Comparison of ENCODE assay signal across 15 cellular contexts in the genomic region with DNA sequence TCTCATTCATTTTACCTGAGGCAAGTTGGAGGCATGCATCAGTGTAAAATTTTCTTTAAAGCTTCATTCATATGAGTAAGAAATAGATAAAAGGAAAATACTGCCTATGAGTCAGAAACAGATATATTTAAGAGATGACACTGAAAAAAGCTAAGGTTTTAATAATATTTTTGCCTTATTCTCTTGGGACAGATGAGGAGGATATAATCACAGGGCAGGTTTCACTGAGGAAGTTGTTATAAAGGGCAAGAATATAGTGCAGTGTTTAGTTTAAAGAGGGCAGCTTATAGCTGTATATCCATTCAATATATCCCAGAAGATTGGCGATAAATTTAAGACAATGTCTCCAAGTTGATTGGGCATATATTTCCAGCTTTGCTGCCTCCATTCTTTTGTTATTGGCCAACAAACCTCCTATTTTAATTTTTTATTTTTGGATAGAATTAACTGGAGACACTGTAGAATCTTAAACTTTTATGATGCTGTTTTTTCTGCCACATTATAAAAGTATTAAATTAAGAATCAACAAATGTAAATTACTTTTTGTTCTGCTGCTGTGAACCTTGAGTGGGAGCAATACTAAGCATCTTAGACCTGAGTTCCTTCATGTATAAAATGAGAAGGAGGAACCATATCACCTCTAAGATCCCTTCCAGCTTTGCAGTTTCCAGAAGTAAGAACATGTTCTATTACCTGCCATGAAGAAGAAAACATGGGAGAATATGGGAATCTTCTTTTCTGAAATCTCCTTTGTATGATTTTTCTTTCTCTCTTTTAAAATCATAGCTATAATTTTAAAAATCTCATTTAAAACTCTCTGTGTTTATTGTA.
A peak's percentile ranks its signal among the peaks of the same experiment; 100 is the strongest.
DNase-seq lines count a peak whose midpoint lies in the region; ATAC-seq and TF ChIP-seq lines count a peak whose summit lies in the region.
"Had no signal": no experiment of that assay in that cellular context is flagged by ENCODE, and none has a peak within 500 bp of the region (broad histone marks: within the 10 kb centered on the region; RNA-seq: fewer than 3 reads in every experiment).

No MANE protein-coding gene starts in this region.

- no peak overlapping the region for H2BK5ac ChIP-seq in mesendoderm (ENCODE audit: low read length)

- H3K4me3 Mint-ChIP-seq in mesothelial cell of epicardium: no peak overlapping the region
- no peak overlapping the region for H3K4me3 Mint-ChIP-seq in naive thymus-derived CD8-positive, alpha-beta T cell
- H3K4me3 Mint-ChIP-seq: neural crest cell had no signal

- H3K23ac ChIP-seq in mesendoderm (ENCODE audit: low read length): no peak overlapping the region

- WGBS in mesendoderm (ENCODE audit: extremely low coverage, insufficient coverage, low lambda C conversion rate): no CpG with 5 or more reads among the region's 1 CpG

- no peak overlapping the region for H3K4me2 ChIP-seq in mesendoderm (ENCODE audit: low read length)

- peaks cover 18% of the 10 kb centered on the region for H3K9me3 Mint-ChIP-seq in mesothelial cell of epicardium
- peaks cover 0 to 9% (median 0%) of the 10 kb centered on the region in 9 donors for H3K9me3 Mint-ChIP-seq in naive thymus-derived CD8-positive, alpha-beta T cell
- H3K9me3 Mint-ChIP-seq: neural crest cell had no signal

- H2AK5ac ChIP-seq in mesendoderm (ENCODE audit: low read length): no peak overlapping the region

- TF ChIP-seq POLR2A in GM18951 (IDR thresholded peaks at IDR 0.05; ENCODE audit: extremely low read depth, insufficient read depth, insufficient read length): peak; percentile 60

- H3K9ac ChIP-seq in mesendoderm (ENCODE audit: low read length): no peak overlapping the region
- H3K9ac ChIP-seq: GM23248 had no signal

- peaks cover 42% of the 10 kb centered on the region for H3K4me1 Mint-ChIP-seq in mesothelial cell of epicardium
- peaks cover 0 to 44% (median 0%) of the 10 kb centered on the region in 4 donors for H3K4me1 Mint-ChIP-seq in naive thymus-derived CD8-positive, alpha-beta T cell
- H3K4me1 Mint-ChIP-seq: neural crest cell had no signal

- no peak overlapping the region for H2BK120ac ChIP-seq in mesendoderm (ENCODE audit: low read depth, low read length)

- no peaks in the 10 kb centered on the region for H3K79me2 ChIP-seq in mesendoderm (ENCODE audit: control insufficient read depth, insufficient read depth, low read length)

- H3K18ac ChIP-seq in mesendoderm (ENCODE audit: low read length): no peak overlapping the region

- no peaks in the 10 kb centered on the region for H3K79me1 ChIP-seq in mesendoderm (ENCODE audit: low read length)

- no peaks in the 10 kb centered on the region for H3K27me3 Mint-ChIP-seq in mesothelial cell of epicardium (ENCODE audit: low read depth)
- peaks cover 0 to 3% (median 0%) of the 10 kb centered on the region in 5 donors for H3K27me3 Mint-ChIP-seq in naive thymus-derived CD8-positive, alpha-beta T cell

- no peak overlapping the region for H2BK15ac ChIP-seq in mesendoderm (replicated peaks; ENCODE audit: low read depth)

- H3K27me3 ChIP-seq in mesendoderm (ENCODE audit: insufficient read depth, low read length, poor library complexity): no peaks in the 10 kb centered on the region
- H3K27me3 ChIP-seq: stomach had no signal

- DNase-seq in mesothelial cell of epicardium (ENCODE audit: low spot score in 2 of 2, unreplicated experiment in 2 of 2) (no peak), mesendoderm (no peak), DMS53 treated with DMSO at 0.1 percent for 48 hours (lab: John Stamatoyannopoulos, UW; ENCODE audit: unreplicated experiment) (no peak), DMS153 (lab: John Stamatoyannopoulos, UW) (no peak)
- DNase-seq in naive thymus-derived CD8-positive, alpha-beta T cell: no peak
- DNase-seq: central memory CD4-positive, alpha-beta T cell; GM23248; KG1; Right ventricle myocardium superior; stomach; WERI-Rb-1 had no signal

- H3K4me3 ChIP-seq in mesendoderm (ENCODE audit: low read length): no peak overlapping the region
- H3K4me3 ChIP-seq: GM23248, stomach had no signal

- peak overlapping the region; percentile 59 for H3K27ac Mint-ChIP-seq in mesothelial cell of epicardium
- no peak overlapping the region for H3K27ac Mint-ChIP-seq in naive thymus-derived CD8-positive, alpha-beta T cell

- H3K56ac ChIP-seq in mesendoderm (ENCODE audit: low read length): no peak overlapping the region

- TF ChIP-seq CTCF in mesothelial cell of epicardium (IDR thresholded peaks at IDR 0.05; ENCODE audit: unreplicated experiment): no peak

- H4K5ac ChIP-seq in mesendoderm (ENCODE audit: low read length): no peak overlapping the region

- ATAC-seq in GM21737 (IDR thresholded peaks at IDR 0.05; ENCODE audit: unreplicated experiment) (peak; percentile 18), HG03139 (IDR thresholded peaks at IDR 0.05; ENCODE audit: unreplicated experiment) (peak; percentile 13)
- no peak for ATAC-seq in naive thymus-derived CD8-positive, alpha-beta T cell

- H3K36me3 ChIP-seq in mesendoderm (ENCODE audit: control insufficient read depth, insufficient read depth, low read length): no peaks in the 10 kb centered on the region
- H3K36me3 ChIP-seq: stomach, WERI-Rb-1 had no signal

- no peak overlapping the region for H3K4ac ChIP-seq in mesendoderm (ENCODE audit: low read depth, low read length)

- POLR2A ChIA-PET in naive thymus-derived CD8-positive, alpha-beta T cell (lab: Charles Lee): no interaction called here

- H4K8ac ChIP-seq in mesendoderm (ENCODE audit: low read depth, low read length): no peak overlapping the region

- H3K27ac ChIP-seq in mesendoderm (ENCODE audit: low read depth, low read length): no peak overlapping the region
- H3K27ac ChIP-seq: GM23248, stomach, WERI-Rb-1 had no signal

- H3K4me1 ChIP-seq in mesendoderm (ENCODE audit: control insufficient read depth, low read depth, low read length): no peaks in the 10 kb centered on the region
- H3K4me1 ChIP-seq: stomach had no signal

- in situ Hi-C loops in GM18951 (cut with MboI; ENCODE audit: low sequenced_read_pairs, unreplicated experiment): no loop called here

- H3K36me3 Mint-ChIP-seq in mesothelial cell of epicardium: no peaks in the 10 kb centered on the region
- peaks cover 0 to 7% (median 0%) of the 10 kb centered on the region in 3 donors for H3K36me3 Mint-ChIP-seq in naive thymus-derived CD8-positive, alpha-beta T cell

Comparison
In these comparisons a context has a peak if more than half of its experiments do, and no peak if none do; other contexts are left out.
1. ATAC-seq: peak in GM21737 (single experiment) and HG03139 (single experiment); none in naive thymus-derived CD8-positive, alpha-beta T cell (0 of 2).